ENCODE assay signal across 21 cellular contexts in genomic region chr1:241181471-241181870, GRCh38.
"Had no signal": no experiment of that assay in that cellular context is flagged by ENCODE, and none has a peak within 500 bp of the region (broad histone marks: within the 10 kb centered on the region; RNA-seq: fewer than 3 reads in every experiment).

No MANE protein-coding gene starts in this region.

- FAIRE-seq: pancreas, small intestine had no signal

- H3K79me2 ChIP-seq: hepatocyte had no signal

- H3K36me3 ChIP-seq: colonic mucosa, esophagus muscularis mucosa, pancreas, uterus had no signal

- H3K27ac ChIP-seq: colonic mucosa, epithelial cell of prostate, esophagus muscularis mucosa, foreskin keratinocyte, hepatocyte, pancreas, uterus had no signal

- H3K9me3 ChIP-seq: colonic mucosa, esophagus muscularis mucosa, pancreas, uterus had no signal

- H3K4me1 ChIP-seq: colonic mucosa, esophagus muscularis mucosa, foreskin keratinocyte, pancreas, uterus had no signal

- DNase-seq: colonic mucosa; effector CD4-positive, alpha-beta T cell; endodermal cell; foreskin keratinocyte; head of caudate nucleus; left colon; left ventricle myocardium superior; mesendoderm; naive B cell; occipital lobe; pancreas; right cardiac atrium; small intestine; stimulated activated CD4-positive, alpha-beta T cell treated with anti-CD3 and anti-CD28 coated beads, Interleukin-12 subunit alpha, Interleukin-12 subunit beta, amount 100 ng/mL, for 4 hours; stimulated activated CD4-positive, alpha-beta T cell treated with anti-CD3 and anti-CD28 coated beads, Interleukin-2, amount 100 ng/mL, for 48 hours; stimulated activated naive CD4-positive, alpha-beta T cell treated with Interleukin-2 at 50 U/mL for 16 hours; trophoblast cell; uterus had no signal

- H3K4me2 ChIP-seq: hepatocyte had no signal

- ATAC-seq: foreskin keratinocyte, left colon, left ventricle myocardium superior, pancreas, right cardiac atrium had no signal

- H3K27me3 ChIP-seq: colonic mucosa, esophagus muscularis mucosa, foreskin keratinocyte, hepatocyte, pancreas, uterus had no signal

- H2AFZ ChIP-seq: hepatocyte had no signal

- H3K4me3 ChIP-seq: colonic mucosa, esophagus muscularis mucosa, hepatocyte, pancreas, uterus had no signal
